26 cellular contexts compared by ENCODE assay signal in genomic region chr15:39573844-39574243, GRCh38. TPM values are rescaled to one million over a fixed set of nuclear protein-coding genes. Genes with fewer than 3 reads are reported as not detected.
DNase-seq lines count a peak whose midpoint lies in the region; ATAC-seq and TF ChIP-seq lines count a peak whose summit lies in the region.
"Had no signal": no experiment of that assay in that cellular context is flagged by ENCODE, and none has a peak within 500 bp of the region (broad histone marks: within the 10 kb centered on the region; RNA-seq: fewer than 3 reads in every experiment).

No MANE protein-coding gene starts in this region.

- peaks cover 10% of the 10 kb centered on the region for H3K9me3 Mint-ChIP-seq in MCF 10A (ENCODE audit: unreplicated experiment)
- no peaks in the 10 kb centered on the region for H3K9me3 Mint-ChIP-seq in chondrocyte (ENCODE audit: low read depth)
- H3K9me3 Mint-ChIP-seq: activated naive CD8-positive, alpha-beta T cell treated with anti-CD3 and anti-CD28 coated beads, Interleukin-2, amount 10 ng/mL, durations not matched to agents 7 days and 5 days; central memory CD8-positive, alpha-beta T cell; stimulated activated naive CD8-positive, alpha-beta T cell treated with anti-CD3 and anti-CD28 coated beads, Interleukin-15, Interleukin-2, amounts not matched to agents 100 ng/mL and 50 ng/mL, for 24 hours had no signal

- POLR2A ChIA-PET in MCF 10A (lab: Yijun Ruan, JAX) = interaction anchor here (0.7 to 1.5 kb wide), 3 partner anchors 16 to 713 kb away, joined by 3 to 5 read pairs (median 3); no protein-coding TSS in a partner anchor

- no peak overlapping the region for H3K4me2 ChIP-seq in hepatocyte

- no TSS peak for BruUV-seq in MCF 10A (replicated peaks; lab: Mats Ljungman, UMichigan)

- H3K27me3 ChIP-seq in breast epithelium (no peaks in the 10 kb centered on the region), hepatocyte (no peaks in the 10 kb centered on the region), subcutaneous abdominal adipose tissue (ENCODE audit: control insufficient read depth in 5 of 5, insufficient read depth in 4 of 5, low read length in 5 of 5) (no peaks in the 10 kb centered on the region), Peyer's patch (no peaks in the 10 kb centered on the region)
- H3K27me3 ChIP-seq: foreskin keratinocyte, heart left ventricle, thyroid gland had no signal

- H3K4me1 Mint-ChIP-seq in MCF 10A (ENCODE audit: insufficient read depth, unreplicated experiment) = peaks cover 14% of the 10 kb centered on the region
- H3K4me1 Mint-ChIP-seq in chondrocyte (ENCODE audit: low read depth) = peaks cover 19% of the 10 kb centered on the region
- H3K4me1 Mint-ChIP-seq: activated naive CD8-positive, alpha-beta T cell treated with anti-CD3 and anti-CD28 coated beads, Interleukin-2, amount 10 ng/mL, durations not matched to agents 7 days and 5 days; B cell; central memory CD8-positive, alpha-beta T cell had no signal

- no peak overlapping the region for H3K4me3 Mint-ChIP-seq in MCF 10A (ENCODE audit: unreplicated experiment)
- H3K4me3 Mint-ChIP-seq in chondrocyte (ENCODE audit: unreplicated experiment) = no peak overlapping the region
- H3K4me3 Mint-ChIP-seq: activated naive CD8-positive, alpha-beta T cell treated with anti-CD3 and anti-CD28 coated beads, Interleukin-2, amount 10 ng/mL, durations not matched to agents 7 days and 5 days; B cell; central memory CD8-positive, alpha-beta T cell; stimulated activated naive CD8-positive, alpha-beta T cell treated with anti-CD3 and anti-CD28 coated beads, Interleukin-15, Interleukin-2, amounts not matched to agents 100 ng/mL and 50 ng/mL, for 24 hours had no signal

- CTCF ChIA-PET in MCF 10A (lab: Yijun Ruan, JAX) = interaction anchor here (1.2 kb wide), 1 partner anchor 443 kb away, joined by 3 read pairs; no protein-coding TSS in a partner anchor

- no peaks in the 10 kb centered on the region for H3K9me3 ChIP-seq in breast epithelium
- no peaks in the 10 kb centered on the region for H3K9me3 ChIP-seq in hepatocyte (ENCODE audit: low read depth)
- no peaks in the 10 kb centered on the region for H3K9me3 ChIP-seq in subcutaneous abdominal adipose tissue (ENCODE audit: control insufficient read depth in 5 of 5, low read length in 5 of 5)
- no peaks in the 10 kb centered on the region for H3K9me3 ChIP-seq in Peyer's patch
- H3K9me3 ChIP-seq: HAP-1, heart left ventricle, lower lobe of right lung, prostate gland, thyroid gland had no signal

- TF ChIP-seq POLR2A in breast epithelium (IDR thresholded peaks at IDR 0.05) (no peak), Peyer's patch (IDR thresholded peaks at IDR 0.05) (no peak)

- H3K9ac ChIP-seq in subcutaneous abdominal adipose tissue (ENCODE audit: low read length in 5 of 5) = peak overlapping the region in 1 of 5 donors; percentile 13

- H3K4me1 ChIP-seq in breast epithelium (no peaks in the 10 kb centered on the region), hepatocyte (ENCODE audit: insufficient read depth) (peaks cover 4% of the 10 kb centered on the region), subcutaneous abdominal adipose tissue (ENCODE audit: control insufficient read depth in 5 of 5, insufficient read depth in 5 of 5, low read length in 5 of 5) (peaks cover 0 to 18% (median 9%) of the 10 kb centered on the region in 5 donors), Peyer's patch (peaks cover 0 to 7% (median 0%) of the 10 kb centered on the region in 4 donors)
- H3K4me1 ChIP-seq: HAP-1, lower lobe of right lung had no signal

- DNase-seq in MCF 10A (ENCODE audit: unreplicated experiment) (no peak), breast epithelium (ENCODE audit: low spot score in 2 of 2) (no peak), chondrocyte (ENCODE audit: low spot score) (no peak), hepatocyte (ENCODE audit: low spot score) (no peak), NK-92 (lab: John Stamatoyannopoulos, UW; ENCODE audit: unreplicated experiment) (no peak), Peyer's patch (no peak)
- DNase-seq: activated CD4-positive, alpha-beta T cell treated with anti-CD3 and anti-CD28 coated beads for 4 hours; activated gamma-delta T cell; activated naive CD8-positive, alpha-beta T cell treated with anti-CD3 and anti-CD28 coated beads, Interleukin-2, amount 10 ng/mL, durations not matched to agents 7 days and 5 days; activated T-cell treated with anti-CD3 and anti-CD28 coated beads, Interleukin-2, amount 50 U/mL, for 1 hour; heart left ventricle; Karpas-422; lower lobe of right lung; NCI-H1694 treated with DMSO at 0.1 percent for 48 hours; NCI-H510A; thyroid gland had no signal

- no peaks in the 10 kb centered on the region for H3K36me3 ChIP-seq in breast epithelium
- no peaks in the 10 kb centered on the region for H3K36me3 ChIP-seq in hepatocyte (replicated peaks; ENCODE audit: insufficient read depth, low read depth)
- no peaks in the 10 kb centered on the region for H3K36me3 ChIP-seq in subcutaneous abdominal adipose tissue (ENCODE audit: control insufficient read depth in 5 of 5, insufficient read depth in 5 of 5, low read length in 5 of 5)
- H3K36me3 ChIP-seq in Peyer's patch = no peaks in the 10 kb centered on the region
- H3K36me3 ChIP-seq: HAP-1, heart left ventricle, lower lobe of right lung, prostate gland, thyroid gland had no signal

- peak overlapping the region; percentile 57 for H3K27ac Mint-ChIP-seq in MCF 10A (ENCODE audit: low read depth, unreplicated experiment)
- peak overlapping the region; percentile 84 for H3K27ac Mint-ChIP-seq in chondrocyte (ENCODE audit: unreplicated experiment)
- H3K27ac Mint-ChIP-seq: activated naive CD8-positive, alpha-beta T cell treated with anti-CD3 and anti-CD28 coated beads, Interleukin-2, amount 10 ng/mL, durations not matched to agents 7 days and 5 days; B cell; stimulated activated naive CD8-positive, alpha-beta T cell treated with anti-CD3 and anti-CD28 coated beads, Interleukin-15, Interleukin-2, amounts not matched to agents 100 ng/mL and 50 ng/mL, for 24 hours had no signal

- no peak overlapping the region for H2AFZ ChIP-seq in hepatocyte

- no peaks in the 10 kb centered on the region for H3K36me3 Mint-ChIP-seq in MCF 10A (ENCODE audit: insufficient read depth, unreplicated experiment)
- no peaks in the 10 kb centered on the region for H3K36me3 Mint-ChIP-seq in chondrocyte (ENCODE audit: low read depth)
- H3K36me3 Mint-ChIP-seq: activated naive CD8-positive, alpha-beta T cell treated with anti-CD3 and anti-CD28 coated beads, Interleukin-2, amount 10 ng/mL, durations not matched to agents 7 days and 5 days had no signal

- H3K27me3 Mint-ChIP-seq in MCF 10A (ENCODE audit: insufficient read depth, unreplicated experiment) (no peaks in the 10 kb centered on the region), chondrocyte (ENCODE audit: low read depth) (no peaks in the 10 kb centered on the region)

- H4K20me1 ChIP-seq in hepatocyte (ENCODE audit: insufficient read depth, poor library complexity, severe bottlenecking) = no peaks in the 10 kb centered on the region

- ATAC-seq in HG02678 (IDR thresholded peaks at IDR 0.05; ENCODE audit: unreplicated experiment) = no peak
- ATAC-seq: foreskin keratinocyte, heart left ventricle, lower lobe of right lung had no signal

- H3K79me2 ChIP-seq in hepatocyte = no peaks in the 10 kb centered on the region

- TF ChIP-seq CTCF in MCF 10A (IDR thresholded peaks at IDR 0.05; ENCODE audit: unreplicated experiment) (no peak), breast epithelium (IDR thresholded peaks at IDR 0.05) (no peak), chondrocyte (IDR thresholded peaks at IDR 0.05) (no peak), hepatocyte (IDR thresholded peaks at IDR 0.05; ENCODE audit: poor library complexity) (no peak), Peyer's patch (IDR thresholded peaks at IDR 0.05) (no peak)

- no peaks in the 10 kb centered on the region for H3K9me2 ChIP-seq in hepatocyte (replicated peaks; ENCODE audit: insufficient read depth)

- H3K27ac ChIP-seq in breast epithelium (no peak overlapping the region), hepatocyte (peak overlapping the region; percentile 62), subcutaneous abdominal adipose tissue (ENCODE audit: low read depth, low read length) (peak overlapping the region; percentile 91), Peyer's patch (no peak overlapping the region)
- H3K27ac ChIP-seq: 22Rv1, foreskin keratinocyte, heart left ventricle, HL-60, lower lobe of right lung, thyroid gland had no signal

- WGBS in hepatocyte (ENCODE audit: low lambda C conversion rate, missing lambda C conversion rate) = 62% methylated on average over 4 of the region's 4 CpGs

- intact Hi-C loops in MCF 10A (cut with micrococcal nuclease) = no loop called here
- intact Hi-C loops in breast epithelium (cut with DNase I; ENCODE audit: low total_unique reads) = no loop called here

- H3K4me3 ChIP-seq in breast epithelium (no peak overlapping the region), hepatocyte (no peak overlapping the region), subcutaneous abdominal adipose tissue (ENCODE audit: low read depth in 1 of 5, low read length in 5 of 5) (no peak overlapping the region), Peyer's patch (no peak overlapping the region)
- H3K4me3 ChIP-seq: HAP-1, heart left ventricle, lower lobe of right lung, prostate gland, thyroid gland had no signal

RNA-seq across cellular contexts. Expression of gene THBS1, which starts 7.0 kb away (rescaled TPM):
- total RNA-seq in MCF 10A (2022) (103 and 393 TPM in 2 replicates), breast epithelium (100 to 1,000 TPM; 106 to 623 (median 386) TPM), chondrocyte (1,967 to 2,361 TPM (median 2,311 TPM) in 3 replicates), hepatocyte (191 and 220 TPM in 2 replicates), Peyer's patch (100 to 1,000 TPM in 3 of 4 donors, 10 to 100 TPM in 1; 68.7 to 784 (median 139) TPM)
- polyA plus RNA-seq in hepatocyte = 82.9 and 105 TPM in 2 replicates

Comparison
In these comparisons a context has a peak if more than half of its experiments do, and no peak if none do; other contexts are left out.
1. H3K27ac ChIP-seq: peak in hepatocyte (single experiment) and subcutaneous abdominal adipose tissue (single experiment); none in breast epithelium (0 of 2) and Peyer's patch (0 of 4).